In the genomic region with DNA sequence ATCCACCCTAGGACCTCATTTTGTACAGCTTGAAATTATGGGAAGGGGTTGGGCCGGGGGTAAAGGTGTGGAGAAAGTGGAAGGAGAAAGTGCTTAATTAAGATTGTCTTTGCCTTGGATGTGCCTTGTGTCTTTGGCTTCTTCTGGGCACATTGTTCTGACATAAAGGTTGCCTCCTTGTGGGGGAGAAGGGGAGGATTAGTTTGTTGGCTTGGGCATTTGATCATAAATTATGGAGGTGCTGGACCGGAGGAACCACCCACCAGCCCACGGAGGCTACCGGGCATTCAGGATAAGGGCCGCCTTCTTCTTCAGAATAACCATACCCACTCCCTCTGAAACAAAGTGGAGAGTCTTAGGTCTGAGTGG, we compare ENCODE assay signal across 8 cellular contexts. TPM values are rescaled to one million over a fixed set of nuclear protein-coding genes. Genes with fewer than 3 reads are reported as not detected.
DNase-seq lines count a peak whose midpoint lies in the region; ATAC-seq, FAIRE-seq and TF ChIP-seq lines count a peak whose summit lies in the region.

No MANE protein-coding gene starts in this region.

- DNase-seq in D721Med (ENCODE audit: insufficient read length, low spot score) (no peak), WTC11 (ENCODE audit: low spot score) (no peak), pulmonary artery endothelial cell (ENCODE audit: low read depth, low spot score) (peak; percentile 13), NCI-H1694 treated with DMSO at 0.1 percent for 48 hours (lab: John Stamatoyannopoulos, UW) (no peak)

- H3K9me3 ChIP-seq in HUES64 (ENCODE audit: insufficient read depth, low read depth, low read length) (no peaks in the 10 kb centered on the region), gastroesophageal sphincter (no peaks in the 10 kb centered on the region)

- peaks cover 30% of the 10 kb centered on the region for H3K4me1 Mint-ChIP-seq in WTC11

- peaks cover 16% of the 10 kb centered on the region; the same call in 1 of the 2 replicates for H3K4me1 ChIP-seq in HUES64 (ENCODE audit: insufficient read depth, low read length)
- H3K4me1 ChIP-seq in gastroesophageal sphincter, result peaks cover 0 to 59% (median 22%) of the 10 kb centered on the region in 3 donors

- POLR2A ChIA-PET in WTC11 (lab: Charles Lee), result interaction anchor here (0.9 to 3.0 kb wide), 3 partner anchors 17 to 34 kb away, joined by 3 to 17 read pairs (median 5); a partner anchor contains a TSS

- H3K27me3 ChIP-seq in HUES64 (ENCODE audit: insufficient read depth, low read length) (no peaks in the 10 kb centered on the region), gastroesophageal sphincter (no peaks in the 10 kb centered on the region)

- TF ChIP-seq EP300 in gastroesophageal sphincter (IDR thresholded peaks at IDR 0.05), result no peak

- peak overlapping the region; percentile 96 for H3K27ac Mint-ChIP-seq in WTC11

- H3K9me3 Mint-ChIP-seq in WTC11, result 0 out of 2 replicates have a peak, but pooled peaks cover 4% of the 10 kb centered on the region

- H3K9ac ChIP-seq in HUES64 (ENCODE audit: low read depth, low read length), result peak overlapping the region; percentile 85

- FAIRE-seq in D721Med (lab: Jason Lieb, UNC), result no peak

- no peak for TF ChIP-seq POLR2A in gastroesophageal sphincter (IDR thresholded peaks at IDR 0.05)

- H3K4me3 Mint-ChIP-seq in WTC11, result peak overlapping the region; percentile 98

- ATAC-seq in WTC11 (no peak), gastroesophageal sphincter (no peak), GM21528 (IDR thresholded peaks at IDR 0.05; ENCODE audit: low FRiP score, unreplicated experiment) (no peak), GM18909 (IDR thresholded peaks at IDR 0.05; ENCODE audit: poor library complexity, unreplicated experiment) (no peak)

- TF ChIP-seq CTCF in D721Med (IDR thresholded peaks at IDR 0.05; ENCODE audit: insufficient read depth, missing control alignments) (peak; percentile 9), WTC11 (IDR thresholded peaks at IDR 0.05) (no peak), gastroesophageal sphincter (IDR thresholded peaks at IDR 0.05) (peak in 1 of 4 experiments; percentile 19)

- H3K36me3 Mint-ChIP-seq in WTC11, result peaks cover 35% of the 10 kb centered on the region

- 12% methylated on average over 5 of the region's 5 CpGs for WGBS in HUES64
- 0 to 7% methylated on average over 3 to 5 of the region's 5 CpGs for WGBS in gastroesophageal sphincter (ENCODE audit: low coverage in 1 of 2), 2 donors

- 0 out of 2 replicates have a peak, but pooled peaks cover 3% of the 10 kb centered on the region for H3K27me3 Mint-ChIP-seq in WTC11 (ENCODE audit: low read depth)

- H3K36me3 ChIP-seq in HUES64 (ENCODE audit: insufficient read depth, low read length), result peaks cover 31% of the 10 kb centered on the region
- peaks cover 0 to 26% of the 10 kb centered on the region in 2 donors for H3K36me3 ChIP-seq in gastroesophageal sphincter

- H3K27ac ChIP-seq in HUES64 (ENCODE audit: low read depth, low read length) (no peak overlapping the region), gastroesophageal sphincter (peak overlapping the region; percentile 93 to 99 (median 96))

- H3K4me3 ChIP-seq in HUES64 (ENCODE audit: low read length), result peak overlapping the region; percentile 88
- peak overlapping the region; percentile 69 to 86 for H3K4me3 ChIP-seq in gastroesophageal sphincter

- CTCF ChIA-PET in WTC11 (lab: Charles Lee), result interaction anchor here (0.7 to 4.9 kb wide), 6 partner anchors 26 to 354 kb away, joined by 3 to 35 read pairs (median 12); a partner anchor contains a TSS

TF ChIP-seq in WTC11, 78 proteins besides CTCF, POLR2A, EP300 and RAD21:
- TF ChIP-seq MYBL2 (CRISPR knock-in tag; IDR thresholded peaks at IDR 0.05) (no peak), SMAD4 (CRISPR knock-in tag; IDR thresholded peaks at IDR 0.05) (no peak), ZNF138 (CRISPR knock-in tag; conservative IDR thresholded peaks at IDR 0.05) (no peak), CREM (CRISPR knock-in tag; IDR thresholded peaks at IDR 0.05) (no peak)
- TF ChIP-seq, protein P1, sequence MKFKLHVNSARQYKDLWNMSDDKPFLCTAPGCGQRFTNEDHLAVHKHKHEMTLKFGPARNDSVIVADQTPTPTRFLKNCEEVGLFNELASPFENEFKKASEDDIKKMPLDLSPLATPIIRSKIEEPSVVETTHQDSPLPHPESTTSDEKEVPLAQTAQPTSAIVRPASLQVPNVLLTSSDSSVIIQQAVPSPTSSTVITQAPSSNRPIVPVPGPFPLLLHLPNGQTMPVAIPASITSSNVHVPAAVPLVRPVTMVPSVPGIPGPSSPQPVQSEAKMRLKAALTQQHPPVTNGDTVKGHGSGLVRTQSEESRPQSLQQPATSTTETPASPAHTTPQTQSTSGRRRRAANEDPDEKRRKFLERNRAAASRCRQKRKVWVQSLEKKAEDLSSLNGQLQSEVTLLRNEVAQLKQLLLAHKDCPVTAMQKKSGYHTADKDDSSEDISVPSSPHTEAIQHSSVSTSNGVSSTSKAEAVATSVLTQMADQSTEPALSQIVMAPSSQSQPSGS (CRISPR knock-in tag; IDR thresholded peaks at IDR 0.05; ENCODE audit: borderline replicate concordance, low read depth), result no peak
- TF ChIP-seq, protein P2, sequence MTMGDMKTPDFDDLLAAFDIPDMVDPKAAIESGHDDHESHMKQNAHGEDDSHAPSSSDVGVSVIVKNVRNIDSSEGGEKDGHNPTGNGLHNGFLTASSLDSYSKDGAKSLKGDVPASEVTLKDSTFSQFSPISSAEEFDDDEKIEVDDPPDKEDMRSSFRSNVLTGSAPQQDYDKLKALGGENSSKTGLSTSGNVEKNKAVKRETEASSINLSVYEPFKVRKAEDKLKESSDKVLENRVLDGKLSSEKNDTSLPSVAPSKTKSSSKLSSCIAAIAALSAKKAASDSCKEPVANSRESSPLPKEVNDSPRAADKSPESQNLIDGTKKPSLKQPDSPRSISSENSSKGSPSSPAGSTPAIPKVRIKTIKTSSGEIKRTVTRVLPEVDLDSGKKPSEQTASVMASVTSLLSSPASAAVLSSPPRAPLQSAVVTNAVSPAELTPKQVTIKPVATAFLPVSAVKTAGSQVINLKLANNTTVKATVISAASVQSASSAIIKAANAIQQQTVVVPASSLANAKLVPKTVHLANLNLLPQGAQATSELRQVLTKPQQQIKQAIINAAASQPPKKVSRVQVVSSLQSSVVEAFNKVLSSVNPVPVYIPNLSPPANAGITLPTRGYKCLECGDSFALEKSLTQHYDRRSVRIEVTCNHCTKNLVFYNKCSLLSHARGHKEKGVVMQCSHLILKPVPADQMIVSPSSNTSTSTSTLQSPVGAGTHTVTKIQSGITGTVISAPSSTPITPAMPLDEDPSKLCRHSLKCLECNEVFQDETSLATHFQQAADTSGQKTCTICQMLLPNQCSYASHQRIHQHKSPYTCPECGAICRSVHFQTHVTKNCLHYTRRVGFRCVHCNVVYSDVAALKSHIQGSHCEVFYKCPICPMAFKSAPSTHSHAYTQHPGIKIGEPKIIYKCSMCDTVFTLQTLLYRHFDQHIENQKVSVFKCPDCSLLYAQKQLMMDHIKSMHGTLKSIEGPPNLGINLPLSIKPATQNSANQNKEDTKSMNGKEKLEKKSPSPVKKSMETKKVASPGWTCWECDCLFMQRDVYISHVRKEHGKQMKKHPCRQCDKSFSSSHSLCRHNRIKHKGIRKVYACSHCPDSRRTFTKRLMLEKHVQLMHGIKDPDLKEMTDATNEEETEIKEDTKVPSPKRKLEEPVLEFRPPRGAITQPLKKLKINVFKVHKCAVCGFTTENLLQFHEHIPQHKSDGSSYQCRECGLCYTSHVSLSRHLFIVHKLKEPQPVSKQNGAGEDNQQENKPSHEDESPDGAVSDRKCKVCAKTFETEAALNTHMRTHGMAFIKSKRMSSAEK (CRISPR knock-in tag; IDR thresholded peaks at IDR 0.05; ENCODE audit: borderline replicate concordance), result no peak
- TF ChIP-seq, protein P3, sequence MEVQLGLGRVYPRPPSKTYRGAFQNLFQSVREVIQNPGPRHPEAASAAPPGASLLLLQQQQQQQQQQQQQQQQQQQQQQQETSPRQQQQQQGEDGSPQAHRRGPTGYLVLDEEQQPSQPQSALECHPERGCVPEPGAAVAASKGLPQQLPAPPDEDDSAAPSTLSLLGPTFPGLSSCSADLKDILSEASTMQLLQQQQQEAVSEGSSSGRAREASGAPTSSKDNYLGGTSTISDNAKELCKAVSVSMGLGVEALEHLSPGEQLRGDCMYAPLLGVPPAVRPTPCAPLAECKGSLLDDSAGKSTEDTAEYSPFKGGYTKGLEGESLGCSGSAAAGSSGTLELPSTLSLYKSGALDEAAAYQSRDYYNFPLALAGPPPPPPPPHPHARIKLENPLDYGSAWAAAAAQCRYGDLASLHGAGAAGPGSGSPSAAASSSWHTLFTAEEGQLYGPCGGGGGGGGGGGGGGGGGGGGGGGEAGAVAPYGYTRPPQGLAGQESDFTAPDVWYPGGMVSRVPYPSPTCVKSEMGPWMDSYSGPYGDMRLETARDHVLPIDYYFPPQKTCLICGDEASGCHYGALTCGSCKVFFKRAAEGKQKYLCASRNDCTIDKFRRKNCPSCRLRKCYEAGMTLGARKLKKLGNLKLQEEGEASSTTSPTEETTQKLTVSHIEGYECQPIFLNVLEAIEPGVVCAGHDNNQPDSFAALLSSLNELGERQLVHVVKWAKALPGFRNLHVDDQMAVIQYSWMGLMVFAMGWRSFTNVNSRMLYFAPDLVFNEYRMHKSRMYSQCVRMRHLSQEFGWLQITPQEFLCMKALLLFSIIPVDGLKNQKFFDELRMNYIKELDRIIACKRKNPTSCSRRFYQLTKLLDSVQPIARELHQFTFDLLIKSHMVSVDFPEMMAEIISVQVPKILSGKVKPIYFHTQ (CRISPR knock-in tag; IDR thresholded peaks at IDR 0.05), result no peak
TF ChIP-seq in WTC11: peak in this region for 0.

RNA-seq across cellular contexts. Expression of a gene that starts 1.3 kb away (rescaled TPM):
- polyA plus RNA-seq in HUES64 (2013, experiment 1 of 2), result 73.1 TPM
- polyA plus RNA-seq in HUES64 (2013, experiment 2 of 2), result 76.4 TPM
- total RNA-seq in WTC11 (2021) (132 to 138 TPM (median 133 TPM) in 3 replicates), gastroesophageal sphincter (10 to 100 TPM; 50.3 to 82.3 (median 63.2) TPM), pulmonary artery endothelial cell (215 and 280 TPM in 2 replicates)

RNA-seq across cellular contexts. Expression of a gene that starts 33.2 kb away (rescaled TPM):
- 8.8 TPM for polyA plus RNA-seq in HUES64 (2013, experiment 1 of 2)
- 10.9 TPM for polyA plus RNA-seq in HUES64 (2013, experiment 2 of 2)
- total RNA-seq in WTC11 (2021), result 20.7 to 27.6 TPM (median 20.9 TPM) in 3 replicates
- 10 to 100 TPM; 15.3 to 50.1 (median 33.6) TPM for total RNA-seq in gastroesophageal sphincter
- total RNA-seq in pulmonary artery endothelial cell, result 12.5 and 13.1 TPM in 2 replicates

RNA-seq across cellular contexts. Expression of a gene that starts 47.1 kb away (rescaled TPM):
- polyA plus RNA-seq in HUES64 (2013, experiment 1 of 2), result 15.5 TPM
- 15.5 TPM for polyA plus RNA-seq in HUES64 (2013, experiment 2 of 2)
- total RNA-seq in WTC11 (2021) (26.4 to 34.4 TPM (median 29.6 TPM) in 3 replicates), gastroesophageal sphincter (10 to 100 TPM; 31.7 to 56.1 (median 45.3) TPM), pulmonary artery endothelial cell (7.2 and 9.9 TPM in 2 replicates)

RNA-seq across cellular contexts. Expression of a gene that starts 53.8 kb away (rescaled TPM):
- polyA plus RNA-seq in HUES64 (2013, experiment 1 of 2), result 181 TPM
- 168 TPM for polyA plus RNA-seq in HUES64 (2013, experiment 2 of 2)
- total RNA-seq in WTC11 (2021), result 51.1 to 71.5 TPM (median 53.9 TPM) in 3 replicates
- over 10,000 TPM; 10,394 to 14,194 (median 13,050) TPM for total RNA-seq in gastroesophageal sphincter
- total RNA-seq in pulmonary artery endothelial cell, result 41.3 and 92.3 TPM in 2 replicates
